In the genomic region with DNA sequence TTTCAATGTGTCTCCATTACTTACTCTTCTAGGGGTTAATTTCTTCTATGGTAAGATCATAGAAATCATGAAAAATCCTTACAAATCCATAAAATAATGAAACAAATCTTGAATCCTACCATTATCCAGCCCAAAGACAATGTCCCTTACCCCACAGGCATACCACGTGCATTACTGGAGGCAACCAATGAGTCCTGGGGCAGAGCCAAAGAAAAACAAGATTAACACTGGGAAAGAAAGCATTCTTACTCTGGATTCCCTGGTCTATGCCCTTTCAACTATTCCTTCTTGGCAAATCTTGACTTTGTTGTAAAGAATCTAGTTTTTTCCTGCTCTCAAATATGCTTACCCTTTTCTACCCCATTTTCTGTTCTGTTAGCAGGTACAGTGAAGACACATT, we compare ENCODE assay signal across 19 cellular contexts. TPM values are rescaled to one million over a fixed set of nuclear protein-coding genes. Genes with fewer than 3 reads are reported as not detected.
DNase-seq lines count a peak whose midpoint lies in the region; ATAC-seq, FAIRE-seq and TF ChIP-seq lines count a peak whose summit lies in the region.
"Had no signal": no experiment of that assay in that cellular context is flagged by ENCODE, and none has a peak within 500 bp of the region (broad histone marks: within the 10 kb centered on the region; RNA-seq: fewer than 3 reads in every experiment).

No MANE protein-coding gene starts in this region.

- H3K14ac ChIP-seq in IMR-90 (replicated peaks; ENCODE audit: low read depth, low read length) (no peak overlapping the region), mesenchymal stem cell (ENCODE audit: low read length in 2 of 2) (no peak overlapping the region)

- H4K20me1 ChIP-seq in IMR-90 (ENCODE audit: insufficient read depth, low read length): peaks cover 12% of the 10 kb centered on the region; the same call in 1 of the 2 replicates

- peaks cover 2% of the 10 kb centered on the region for H3K36me3 Mint-ChIP-seq in brain

- no peak overlapping the region for H4K91ac ChIP-seq in IMR-90 (ENCODE audit: insufficient read depth, low read depth, low read length)
- no peak overlapping the region for H4K91ac ChIP-seq in mesenchymal stem cell (ENCODE audit: low read length)

- peak; percentile 6 for DNase-seq in IMR-90
- no peak for DNase-seq in mesenchymal stem cell
- peak; percentile 27 for DNase-seq in small intestine
- no peak for DNase-seq in D341Med (ENCODE audit: low spot score)
- DNase-seq in NCI-H1048 (lab: John Stamatoyannopoulos, UW): no peak
- no peak for DNase-seq in LoVo (ENCODE audit: low spot score)
- DNase-seq: CD4-positive, alpha-beta memory T cell; EL; NCI-H1417 treated with DMSO at 0.1 percent for 48 hours; NCI-H187 treated with DMSO at 0.1 percent for 48 hours; NCI-H345; NCI-H524 treated with DMSO at 0.1 percent for 48 hours; PC-3; SIG-M5 had no signal

- POLR2A ChIA-PET in IMR-90 (lab: Charles Lee; ENCODE audit: unreplicated experiment): no interaction called here

- H2BK15ac ChIP-seq in IMR-90 (ENCODE audit: low read depth, low read length): no peak overlapping the region
- no peak overlapping the region for H2BK15ac ChIP-seq in mesenchymal stem cell (ENCODE audit: low read depth, poor library complexity, severe bottlenecking)

- CTCF ChIA-PET in IMR-90 (lab: Yijun Ruan, JAX): no interaction called here

- H3K36me3 ChIP-seq in IMR-90 (ENCODE audit: control insufficient read depth, insufficient read depth, low read length): no peaks in the 10 kb centered on the region
- H3K36me3 ChIP-seq in mesenchymal stem cell (ENCODE audit: control insufficient read depth in 1 of 2, insufficient read depth in 2 of 2, low read depth in 1 of 2, low read length in 2 of 2): no peaks in the 10 kb centered on the region
- no peaks in the 10 kb centered on the region for H3K36me3 ChIP-seq in small intestine (ENCODE audit: control insufficient read depth in 2 of 2, insufficient read depth in 2 of 2, low read length in 2 of 2)

- ATAC-seq in IMR-90 (ENCODE audit: low read depth): no peak
- ATAC-seq: A549, GM12878, GM23338, PC-3 had no signal

- H3K4me3 Mint-ChIP-seq in brain: peak overlapping the region in 3 of 5 experiments; percentile 9 to 75 (median 24)
- H3K4me3 Mint-ChIP-seq: CD4-positive, alpha-beta memory T cell; GM23338 had no signal

- peaks cover 2% of the 10 kb centered on the region for H3K9me1 ChIP-seq in IMR-90 (ENCODE audit: insufficient read depth, low read length)

- in situ Hi-C loops in IMR-90 (cut with MboI; ENCODE audit: low sequenced_read_pairs): no loop called here

- H3K4me1 ChIP-seq in IMR-90 (ENCODE audit: control insufficient read depth, insufficient read depth, low read length) (peaks cover 5% of the 10 kb centered on the region), mesenchymal stem cell (ENCODE audit: control insufficient read depth, insufficient read depth, low read depth, low read length) (peaks cover 8% of the 10 kb centered on the region), small intestine (ENCODE audit: control insufficient read depth in 2 of 2, insufficient read depth in 1 of 2, low read depth in 1 of 2, low read length in 1 of 2) (peaks cover 2 to 4% of the 10 kb centered on the region in 2 donors)

- H3K4me3 ChIP-seq in IMR-90 (ENCODE audit: insufficient read depth, low read depth, low read length) (no peak overlapping the region), mesenchymal stem cell (ENCODE audit: insufficient read depth in 1 of 2, low read depth in 1 of 2, low read length in 2 of 2) (no peak overlapping the region), small intestine (ENCODE audit: low read depth in 1 of 2, low read length in 2 of 2) (no peak overlapping the region)
- H3K4me3 ChIP-seq: A549, GM12878, GM23338 had no signal

- H3K4ac ChIP-seq in IMR-90 (ENCODE audit: low read depth, low read length): no peak overlapping the region
- no peak overlapping the region for H3K4ac ChIP-seq in mesenchymal stem cell (ENCODE audit: low read depth in 1 of 2, low read length in 2 of 2)

- H3K9me3 ChIP-seq in IMR-90 (ENCODE audit: control insufficient read depth, insufficient read depth, low read length) (no peaks in the 10 kb centered on the region), mesenchymal stem cell (ENCODE audit: control insufficient read depth, low read length) (no peaks in the 10 kb centered on the region), small intestine (ENCODE audit: control insufficient read depth, low read depth) (no peaks in the 10 kb centered on the region)
- H3K9me3 ChIP-seq: A549 had no signal

- no peak for TF ChIP-seq POLR2A in IMR-90 (IDR thresholded peaks at IDR 0.05; ENCODE audit: low read depth, low read length)

- no peak for FAIRE-seq in small intestine (lab: Jason Lieb, UNC)
- FAIRE-seq: A549, GM12878 had no signal

- H3K23ac ChIP-seq in IMR-90 (ENCODE audit: low read depth, low read length) (no peak overlapping the region), mesenchymal stem cell (ENCODE audit: low read length in 2 of 2) (no peak overlapping the region)

- no peak overlapping the region for H4K8ac ChIP-seq in IMR-90 (ENCODE audit: low read depth in 2 of 2, low read length in 2 of 2)
- no peak overlapping the region for H4K8ac ChIP-seq in mesenchymal stem cell (ENCODE audit: low read length)

- H3K27me3 Mint-ChIP-seq in brain: peaks cover 6% of the 10 kb centered on the region

- H3K27ac Mint-ChIP-seq in brain: peak overlapping the region in 1 of 5 experiments; percentile 69
- H3K27ac Mint-ChIP-seq: CD4-positive, alpha-beta memory T cell; GM23338 had no signal

- no peak overlapping the region for H3K27ac ChIP-seq in IMR-90 (ENCODE audit: insufficient read depth, low read length)
- no peak overlapping the region for H3K27ac ChIP-seq in mesenchymal stem cell (ENCODE audit: low read length, poor library complexity, severe bottlenecking)
- no peak overlapping the region for H3K27ac ChIP-seq in small intestine (ENCODE audit: low read depth in 1 of 2, low read length in 1 of 2)
- H3K27ac ChIP-seq: A549, RWPE1 had no signal

- TF ChIP-seq RAD21 in IMR-90 (IDR thresholded peaks at IDR 0.05; ENCODE audit: low read length): no peak

- BruUV-seq in IMR-90 (replicated peaks; lab: Mats Ljungman, UMichigan): no TSS peak

- no peak overlapping the region for H3K18ac ChIP-seq in IMR-90 (ENCODE audit: low read depth, low read length)
- no peak overlapping the region for H3K18ac ChIP-seq in mesenchymal stem cell (ENCODE audit: low read depth in 1 of 2, low read length in 2 of 2)

- H2BK5ac ChIP-seq in IMR-90 (ENCODE audit: low read depth, low read length, poor library complexity, severe bottlenecking): no peak overlapping the region
- no peak overlapping the region for H2BK5ac ChIP-seq in mesenchymal stem cell (ENCODE audit: low read depth, low read length, poor library complexity, severe bottlenecking)

- H2BK120ac ChIP-seq in IMR-90 (ENCODE audit: low read depth, low read length) (no peak overlapping the region), mesenchymal stem cell (ENCODE audit: low read depth, low read length) (no peak overlapping the region)

- WGBS in IMR-90 (ENCODE audit: extremely low coverage in 2 of 2, insufficient read length in 1 of 2), 2 experiments: no CpG with 5 or more reads among the region's 1 CpG
- 85% methylated on average over 1 of the region's 1 CpG for WGBS in mesenchymal stem cell
- 20 to 49% (median 33%) methylated on average over 1 of the region's 1 CpG for WGBS in small intestine, 3 donors

- no peak overlapping the region for H2AFZ ChIP-seq in IMR-90 (replicated peaks; ENCODE audit: low read length, poor library complexity)
- H2AFZ ChIP-seq in mesenchymal stem cell (ENCODE audit: low read depth, low read length): no peak overlapping the region
- H2AFZ ChIP-seq: GM23338 had no signal

- no peak overlapping the region for H2AK9ac ChIP-seq in IMR-90 (replicated peaks; ENCODE audit: low read depth, low read length, poor library complexity)

- H4K5ac ChIP-seq in IMR-90 (ENCODE audit: low read depth, low read length): no peak overlapping the region

- H3K9me3 Mint-ChIP-seq in brain: peaks cover 6 to 11% (median 8%) of the 10 kb centered on the region in 5 experiments

- no peak overlapping the region for H3K56ac ChIP-seq in IMR-90 (ENCODE audit: extremely low read depth, insufficient read depth, low read length)

- dilution Hi-C loops in IMR-90 (cut with HindIII; ENCODE audit: low sequenced_read_pairs, unreplicated experiment): no loop called here

- H3K4me2 ChIP-seq in IMR-90 (ENCODE audit: low read depth, low read length): no peak overlapping the region
- no peak overlapping the region for H3K4me2 ChIP-seq in mesenchymal stem cell (ENCODE audit: low read length, poor library complexity, severe bottlenecking)
- H3K4me2 ChIP-seq: A549, GM23338 had no signal

- H3K79me1 ChIP-seq in IMR-90 (ENCODE audit: low read depth in 1 of 2, low read length in 2 of 2): peaks cover 15% of the 10 kb centered on the region in 2 experiments
- H3K79me1 ChIP-seq in mesenchymal stem cell (replicated peaks; ENCODE audit: low read length, poor library complexity, severe bottlenecking): peaks cover 5% of the 10 kb centered on the region

- no peak overlapping the region for H2BK12ac ChIP-seq in mesenchymal stem cell (ENCODE audit: low read length in 2 of 2)

- H2AK5ac ChIP-seq in IMR-90 (ENCODE audit: low read depth, low read length) (no peak overlapping the region), mesenchymal stem cell (ENCODE audit: low read length, severe bottlenecking) (peak overlapping the region; percentile 17)

- H3K4me1 Mint-ChIP-seq in brain: peaks cover 21% of the 10 kb centered on the region

- intact Hi-C loops in IMR-90 (cut with micrococcal nuclease): loop anchor here (10.0 kb wide), 1 partner anchor 84 kb away; a partner anchor contains a TSS

- H3K9ac ChIP-seq in IMR-90 (ENCODE audit: low read depth, low read length): no peak overlapping the region
- no peak overlapping the region for H3K9ac ChIP-seq in mesenchymal stem cell (ENCODE audit: low read length)

- H2BK20ac ChIP-seq in IMR-90 (ENCODE audit: low read depth, low read length): no peak overlapping the region

- H3K27me3 ChIP-seq in IMR-90 (ENCODE audit: control insufficient read depth, insufficient read depth, low read length) (no peaks in the 10 kb centered on the region), mesenchymal stem cell (ENCODE audit: control insufficient read depth in 1 of 2, insufficient read depth in 1 of 2, low read length in 2 of 2) (no peaks in the 10 kb centered on the region), small intestine (ENCODE audit: control insufficient read depth in 2 of 2, insufficient read depth in 2 of 2, low read length in 2 of 2) (no peaks in the 10 kb centered on the region)

- TF ChIP-seq CTCF in IMR-90 (conservative IDR thresholded peaks at IDR 0.05; ENCODE audit: low read depth, low read length): no peak
- TF ChIP-seq CTCF in brain (conservative IDR thresholded peaks at IDR 0.05): no peak

TF ChIP-seq in IMR-90, 13 proteins besides CTCF, POLR2A, EP300 and RAD21 (continues in another document):
- TF ChIP-seq SMC3 (IDR thresholded peaks at IDR 0.05; ENCODE audit: low read depth, low read length): no peak

RNA-seq across cellular contexts. Expression of a gene that starts 3.1 kb away (rescaled TPM):
- 43.9 and 67.5 TPM in 2 replicates for total RNA-seq in IMR-90 (2012; rRNA removed)
- polyA plus RNA-seq in IMR-90 (2012; rRNA removed) (21.9 and 24.9 TPM in 2 replicates), brain (ENCODE audit: insufficient read depth, low read depth, low replicate concordance) (7.8 TPM), small intestine (10 to 100 TPM; 18.4 to 48.1 (median 24.6) TPM)
- polyA plus RNA-seq in IMR-90 (2012; cell fraction: cytosol; rRNA removed): 2.5 and 5.3 TPM in 2 replicates
- polyA plus RNA-seq in IMR-90 (2012; cell fraction: nucleus; rRNA removed; ENCODE audit: low replicate concordance): 0.63 and 7.9 TPM in 2 replicates
- polyA plus RNA-seq in mesenchymal stem cell (2013, experiment 1 of 2): 125 TPM
- 124 TPM for polyA plus RNA-seq in mesenchymal stem cell (2013, experiment 2 of 2)

Comparison
In these comparisons a context has a peak if more than half of its experiments do, and no peak if none do; other contexts are left out.
1. DNase-seq: peak in IMR-90 (single experiment) and small intestine (single experiment); none in mesenchymal stem cell (single experiment), D341Med (single experiment), NCI-H1048 (single experiment) and LoVo (single experiment).